ENCODE assay signal across 22 cellular contexts in genomic region chr4:81118086-81118485, GRCh38.
"Had no signal": no experiment of that assay in that cellular context is flagged by ENCODE, and none has a peak within 500 bp of the region (broad histone marks: within the 10 kb centered on the region; RNA-seq: fewer than 3 reads in every experiment).

No MANE protein-coding gene starts in this region.

- H3K9me3 ChIP-seq: colonic mucosa, esophagus muscularis mucosa, gastroesophageal sphincter, heart left ventricle, left lung, lower lobe of right lung had no signal

- H2AFZ ChIP-seq: hepatocyte had no signal

- H3K36me3 ChIP-seq: colonic mucosa, esophagus muscularis mucosa, gastroesophageal sphincter, heart left ventricle, left lung, lower lobe of right lung had no signal

- H3K4me2 ChIP-seq: hepatocyte had no signal

- DNase-seq: colonic mucosa; cortex of kidney; effector CD8-positive, alpha-beta T cell; effector memory CD8-positive, alpha-beta T cell; endodermal cell; foreskin keratinocyte; heart left ventricle; hypothalamus; immature natural killer cell; islet precursor cell; kidney; kidney glomerular epithelial cell; left lung; left ventricle myocardium superior; lower lobe of right lung; mesenchymal stem cell; naive thymus-derived CD4-positive, alpha-beta T cell; natural killer cell had no signal

- ATAC-seq: effector memory CD8-positive, alpha-beta T cell; foreskin keratinocyte; gastroesophageal sphincter; heart left ventricle; left lung; left ventricle myocardium superior; lower lobe of right lung; naive thymus-derived CD4-positive, alpha-beta T cell; natural killer cell had no signal

- H3K4me1 ChIP-seq: colonic mucosa, foreskin keratinocyte, heart left ventricle, left lung, lower lobe of right lung had no signal

- H3K27me3 ChIP-seq: colonic mucosa, esophagus muscularis mucosa, foreskin keratinocyte, gastroesophageal sphincter, heart left ventricle, hepatocyte, left lung had no signal

- H3K4me3 ChIP-seq: colonic mucosa, esophagus muscularis mucosa, gastroesophageal sphincter, heart left ventricle, hepatocyte, left lung, lower lobe of right lung had no signal

- H3K27ac ChIP-seq: colonic mucosa, epithelial cell of prostate, esophagus muscularis mucosa, foreskin keratinocyte, gastroesophageal sphincter, heart left ventricle, hepatocyte, left lung, lower lobe of right lung had no signal
